Comparison of ENCODE assay signal across 1 cellular context in genomic region chr17:79721993-79722671, GRCh38.
TF ChIP-seq lines count a peak whose summit lies in the region.

No MANE protein-coding gene starts in this region.

TF ChIP-seq in HepG2, 621 proteins besides CTCF, POLR2A, EP300 and RAD21 (continued from another document and continues in another):
- TF ChIP-seq ZNF546 (CRISPR knock-in tag; conservative IDR thresholded peaks at IDR 0.05) (no peak), SRSF1 (optimal IDR thresholded peaks at IDR 0.05; ENCODE audit: low read depth, low read length) (no peak), NCOA5 (CRISPR knock-in tag; IDR thresholded peaks at IDR 0.05) (no peak), HES4 (CRISPR knock-in tag; IDR thresholded peaks at IDR 0.05; ENCODE audit: borderline replicate concordance) (no peak), ZC3H13 (CRISPR knock-in tag; IDR thresholded peaks at IDR 0.05) (no peak), ZNF367 (CRISPR knock-in tag; IDR thresholded peaks at IDR 0.05; ENCODE audit: borderline replicate concordance) (no peak), MAZ (IDR thresholded peaks at IDR 0.05; ENCODE audit: borderline replicate concordance, low read depth, low read length) (no peak), MAZ (CRISPR knock-in tag; IDR thresholded peaks at IDR 0.05; ENCODE audit: low read depth) (no peak), ZNF333 (CRISPR knock-in tag; IDR thresholded peaks at IDR 0.05; ENCODE audit: borderline replicate concordance) (no peak), DBP (CRISPR knock-in tag; IDR thresholded peaks at IDR 0.05; ENCODE audit: not compliant biosample characterization) (no peak), HMGXB4 (CRISPR knock-in tag; IDR thresholded peaks at IDR 0.05; ENCODE audit: borderline replicate concordance in 1 of 2, low read depth in 1 of 2) (peak in 1 of 2 experiments; percentile 85; a peak in 2 of 4 replicates), GPBP1L1 (CRISPR knock-in tag; IDR thresholded peaks at IDR 0.05) (no peak), MEF2D (CRISPR knock-in tag; IDR thresholded peaks at IDR 0.05) (no peak), ZNF431 (CRISPR knock-in tag; IDR thresholded peaks at IDR 0.05; ENCODE audit: borderline replicate concordance, low read depth) (no peak), MED13 (CRISPR knock-in tag; IDR thresholded peaks at IDR 0.05) (no peak), MIXL1 (CRISPR knock-in tag; IDR thresholded peaks at IDR 0.05) (peak; percentile 90), GABPA (IDR thresholded peaks at IDR 0.05; ENCODE audit: low read depth, low read length) (no peak), GABPA (CRISPR knock-in tag; IDR thresholded peaks at IDR 0.05; ENCODE audit: low read depth) (no peak), ZNF234 (CRISPR knock-in tag; conservative IDR thresholded peaks at IDR 0.05) (no peak), ZNF720 (CRISPR knock-in tag; IDR thresholded peaks at IDR 0.05) (no peak), ZNF280B (CRISPR knock-in tag; IDR thresholded peaks at IDR 0.05; ENCODE audit: borderline replicate concordance) (no peak), FOXJ3 (CRISPR knock-in tag; IDR thresholded peaks at IDR 0.05; ENCODE audit: borderline replicate concordance) (no peak), ZNF792 (CRISPR knock-in tag; IDR thresholded peaks at IDR 0.05) (no peak), IRF9 (CRISPR knock-in tag; IDR thresholded peaks at IDR 0.05; ENCODE audit: borderline replicate concordance) (0 out of 2 replicates have a peak, but pooled peaks have one; percentile 18), MEIS1 (CRISPR knock-in tag; IDR thresholded peaks at IDR 0.05; ENCODE audit: borderline replicate concordance) (no peak), SMAD9 (CRISPR knock-in tag; IDR thresholded peaks at IDR 0.05) (no peak), ZNF772 (CRISPR knock-in tag; IDR thresholded peaks at IDR 0.05) (peak; percentile 50; the same call in 1 of the 2 replicates), ZMYM3 (CRISPR knock-in tag; IDR thresholded peaks at IDR 0.05) (no peak; the same call in 1 of the 2 replicates), KMT2B (CRISPR knock-in tag; IDR thresholded peaks at IDR 0.05) (no peak), JUNB (CRISPR knock-in tag; IDR thresholded peaks at IDR 0.05; ENCODE audit: borderline replicate concordance) (no peak), SALL1 (CRISPR knock-in tag; IDR thresholded peaks at IDR 0.05) (peak; percentile 79), MEIS2 (CRISPR knock-in tag; IDR thresholded peaks at IDR 0.05) (peak; percentile 50; the same call in 1 of the 2 replicates), ZNF335 (CRISPR knock-in tag; IDR thresholded peaks at IDR 0.05) (0 out of 2 replicates have a peak, but pooled peaks have one; percentile 62), BHLHE40 (IDR thresholded peaks at IDR 0.05; ENCODE audit: low read length) (no peak), ZNF552 (CRISPR knock-in tag; IDR thresholded peaks at IDR 0.05; ENCODE audit: borderline replicate concordance) (no peak), GRHL1 (CRISPR knock-in tag; conservative IDR thresholded peaks at IDR 0.05) (no peak), ZFP82 (CRISPR knock-in tag; IDR thresholded peaks at IDR 0.05; ENCODE audit: borderline replicate concordance) (no peak), THAP7 (CRISPR knock-in tag; IDR thresholded peaks at IDR 0.05) (no peak), NR3C1 (CRISPR knock-in tag; IDR thresholded peaks at IDR 0.05) (no peak), RFXANK (CRISPR knock-in tag; IDR thresholded peaks at IDR 0.05) (no peak), SMAD3 (CRISPR knock-in tag; IDR thresholded peaks at IDR 0.05) (no peak), ZNF224 (CRISPR knock-in tag; IDR thresholded peaks at IDR 0.05) (no peak)
- TF ChIP-seq, protein P1, sequence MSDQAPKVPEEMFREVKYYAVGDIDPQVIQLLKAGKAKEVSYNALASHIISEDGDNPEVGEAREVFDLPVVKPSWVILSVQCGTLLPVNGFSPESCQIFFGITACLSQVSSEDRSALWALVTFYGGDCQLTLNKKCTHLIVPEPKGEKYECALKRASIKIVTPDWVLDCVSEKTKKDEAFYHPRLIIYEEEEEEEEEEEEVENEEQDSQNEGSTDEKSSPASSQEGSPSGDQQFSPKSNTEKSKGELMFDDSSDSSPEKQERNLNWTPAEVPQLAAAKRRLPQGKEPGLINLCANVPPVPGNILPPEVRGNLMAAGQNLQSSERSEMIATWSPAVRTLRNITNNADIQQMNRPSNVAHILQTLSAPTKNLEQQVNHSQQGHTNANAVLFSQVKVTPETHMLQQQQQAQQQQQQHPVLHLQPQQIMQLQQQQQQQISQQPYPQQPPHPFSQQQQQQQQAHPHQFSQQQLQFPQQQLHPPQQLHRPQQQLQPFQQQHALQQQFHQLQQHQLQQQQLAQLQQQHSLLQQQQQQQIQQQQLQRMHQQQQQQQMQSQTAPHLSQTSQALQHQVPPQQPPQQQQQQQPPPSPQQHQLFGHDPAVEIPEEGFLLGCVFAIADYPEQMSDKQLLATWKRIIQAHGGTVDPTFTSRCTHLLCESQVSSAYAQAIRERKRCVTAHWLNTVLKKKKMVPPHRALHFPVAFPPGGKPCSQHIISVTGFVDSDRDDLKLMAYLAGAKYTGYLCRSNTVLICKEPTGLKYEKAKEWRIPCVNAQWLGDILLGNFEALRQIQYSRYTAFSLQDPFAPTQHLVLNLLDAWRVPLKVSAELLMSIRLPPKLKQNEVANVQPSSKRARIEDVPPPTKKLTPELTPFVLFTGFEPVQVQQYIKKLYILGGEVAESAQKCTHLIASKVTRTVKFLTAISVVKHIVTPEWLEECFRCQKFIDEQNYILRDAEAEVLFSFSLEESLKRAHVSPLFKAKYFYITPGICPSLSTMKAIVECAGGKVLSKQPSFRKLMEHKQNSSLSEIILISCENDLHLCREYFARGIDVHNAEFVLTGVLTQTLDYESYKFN (CRISPR knock-in tag; conservative IDR thresholded peaks at IDR 0.05), result no peak
- TF ChIP-seq, protein P2, sequence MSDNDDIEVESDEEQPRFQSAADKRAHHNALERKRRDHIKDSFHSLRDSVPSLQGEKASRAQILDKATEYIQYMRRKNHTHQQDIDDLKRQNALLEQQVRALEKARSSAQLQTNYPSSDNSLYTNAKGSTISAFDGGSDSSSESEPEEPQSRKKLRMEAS (IDR thresholded peaks at IDR 0.05), result peak; percentile 37
